14 cellular contexts compared by ENCODE assay signal in the genomic region with DNA sequence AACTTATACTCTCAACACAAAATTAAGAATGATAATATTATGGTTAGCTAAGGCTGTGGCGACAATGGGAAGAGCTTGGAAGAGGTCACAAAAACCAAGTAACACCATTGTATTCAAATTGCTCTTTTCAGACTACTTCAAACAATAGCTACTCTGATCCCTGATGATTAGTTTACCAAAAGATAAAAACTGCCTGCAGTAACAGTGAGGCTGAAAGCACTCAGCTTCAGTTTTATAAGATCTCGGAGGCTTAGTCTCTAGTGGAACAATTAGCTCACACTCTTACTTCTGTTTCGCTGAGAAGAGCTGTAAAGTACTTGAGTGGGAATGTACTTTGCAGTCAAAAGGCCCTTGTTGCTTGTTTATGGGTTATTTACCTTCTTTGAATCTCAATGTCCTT.
A peak's percentile ranks its signal among the peaks of the same experiment; 100 is the strongest.
DNase-seq lines count a peak whose midpoint lies in the region; ATAC-seq, FAIRE-seq and TF ChIP-seq lines count a peak whose summit lies in the region.
"Had no signal": no experiment of that assay in that cellular context is flagged by ENCODE, and none has a peak within 500 bp of the region (broad histone marks: within the 10 kb centered on the region; RNA-seq: fewer than 3 reads in every experiment).

No MANE protein-coding gene starts in this region.

- H3K79me2 ChIP-seq in Loucy (ENCODE audit: insufficient read depth, low read length): no peaks in the 10 kb centered on the region
- no peaks in the 10 kb centered on the region for H3K79me2 ChIP-seq in mesendoderm (ENCODE audit: control insufficient read depth, insufficient read depth, low read length)

- DNase-seq in Ammon's horn (ENCODE audit: low spot score): peak; percentile 16
- peak; percentile 12 for DNase-seq in NCI-H345 treated with DMSO at 0.1 percent for 48 hours (lab: John Stamatoyannopoulos, UW; ENCODE audit: unreplicated experiment)
- peak; percentile 86 for DNase-seq in mesendoderm
- DNase-seq in small intestine: no peak
- no peak for DNase-seq in activated CD8-positive, alpha-beta memory T cell treated with anti-CD3 and anti-CD28 coated beads for 24 hours
- DNase-seq: EL, HCEC 1CT, Karpas-422, NCI-H2081, SW 1271 had no signal

- H3K4me3 ChIP-seq in Loucy (ENCODE audit: low read length, poor library complexity, severe bottlenecking) (no peak overlapping the region), mesendoderm (ENCODE audit: low read length) (no peak overlapping the region), small intestine (ENCODE audit: low read depth in 1 of 2, low read length in 2 of 2) (no peak overlapping the region)
- H3K4me3 ChIP-seq: BLaER1, SJSA1 had no signal

- H3K36me3 ChIP-seq in Loucy (ENCODE audit: insufficient read depth, low read length) (no peaks in the 10 kb centered on the region), mesendoderm (ENCODE audit: control insufficient read depth, insufficient read depth, low read length) (no peaks in the 10 kb centered on the region), small intestine (ENCODE audit: control insufficient read depth in 2 of 2, insufficient read depth in 2 of 2, low read length in 2 of 2) (no peaks in the 10 kb centered on the region)
- H3K36me3 ChIP-seq: BLaER1, SJSA1 had no signal

- H3K9me3 ChIP-seq in Loucy (ENCODE audit: insufficient read depth, low read depth, low read length) (no peaks in the 10 kb centered on the region), small intestine (ENCODE audit: control insufficient read depth, low read depth) (no peaks in the 10 kb centered on the region)
- H3K9me3 ChIP-seq: BLaER1, SJSA1 had no signal

- H3K9me2 ChIP-seq in Loucy (replicated peaks; ENCODE audit: low read depth, low read length): no peaks in the 10 kb centered on the region

- no peak overlapping the region for H3K27ac ChIP-seq in mesendoderm (ENCODE audit: low read depth, low read length)
- H3K27ac ChIP-seq in small intestine (ENCODE audit: low read depth in 1 of 2, low read length in 1 of 2): no peak overlapping the region
- H3K27ac ChIP-seq: BLaER1, SJSA1 had no signal

- H4K5ac ChIP-seq in mesendoderm (ENCODE audit: low read length): no peak overlapping the region

- no peaks in the 10 kb centered on the region for H3K79me1 ChIP-seq in mesendoderm (ENCODE audit: low read length)

- H4K8ac ChIP-seq in mesendoderm (ENCODE audit: low read depth, low read length): no peak overlapping the region

- H3K4me2 ChIP-seq in Loucy (ENCODE audit: low read depth, low read length, poor library complexity, severe bottlenecking) (no peak overlapping the region), mesendoderm (ENCODE audit: low read length) (no peak overlapping the region)
- H3K4me2 ChIP-seq: BLaER1 had no signal

- no peak for TF ChIP-seq CTCF in Loucy (conservative IDR thresholded peaks at IDR 0.05; ENCODE audit: low read length)

- H3K18ac ChIP-seq in mesendoderm (ENCODE audit: low read length): no peak overlapping the region

- H3K4ac ChIP-seq in mesendoderm (ENCODE audit: low read depth, low read length): no peak overlapping the region

- no peak for ATAC-seq in GM21447 (IDR thresholded peaks at IDR 0.05; ENCODE audit: unreplicated experiment)

- H2BK5ac ChIP-seq in mesendoderm (ENCODE audit: low read length): no peak overlapping the region

- H2BK120ac ChIP-seq in mesendoderm (ENCODE audit: low read depth, low read length): no peak overlapping the region

- no peak overlapping the region for H3K56ac ChIP-seq in mesendoderm (ENCODE audit: low read length)

- H4K20me1 ChIP-seq in Loucy (ENCODE audit: insufficient read depth, low read length, poor library complexity, severe bottlenecking): no peaks in the 10 kb centered on the region
- H4K20me1 ChIP-seq: BLaER1 had no signal

- no peak overlapping the region for H2AK5ac ChIP-seq in mesendoderm (ENCODE audit: low read length)

- H2BK15ac ChIP-seq in mesendoderm (replicated peaks; ENCODE audit: low read depth): no peak overlapping the region

- H3K9ac ChIP-seq in Loucy (ENCODE audit: low read depth, low read length, poor library complexity, severe bottlenecking): no peak overlapping the region
- H3K9ac ChIP-seq in mesendoderm (ENCODE audit: low read length): no peak overlapping the region
- H3K9ac ChIP-seq: BLaER1 had no signal

- no peak for FAIRE-seq in small intestine (lab: Jason Lieb, UNC)

- H2AFZ ChIP-seq in Loucy (ENCODE audit: low read length): 0 out of 2 replicates have a peak overlapping the region, but pooled peaks have one; percentile 6

- H3K4me1 ChIP-seq in Loucy (ENCODE audit: insufficient read depth, low read length, poor library complexity, severe bottlenecking) (no peaks in the 10 kb centered on the region), mesendoderm (ENCODE audit: control insufficient read depth, low read depth, low read length) (no peaks in the 10 kb centered on the region), small intestine (ENCODE audit: control insufficient read depth in 2 of 2, insufficient read depth in 1 of 2, low read depth in 1 of 2, low read length in 1 of 2) (no peaks in the 10 kb centered on the region)
- H3K4me1 ChIP-seq: BLaER1, SJSA1 had no signal

- H3K27me3 ChIP-seq in Loucy (ENCODE audit: insufficient read depth, low read length, poor library complexity, severe bottlenecking) (no peaks in the 10 kb centered on the region), mesendoderm (ENCODE audit: insufficient read depth, low read length, poor library complexity) (no peaks in the 10 kb centered on the region), small intestine (ENCODE audit: control insufficient read depth in 2 of 2, insufficient read depth in 2 of 2, low read length in 2 of 2) (no peaks in the 10 kb centered on the region)
- H3K27me3 ChIP-seq: BLaER1, SJSA1 had no signal

- no peaks in the 10 kb centered on the region for H3F3A ChIP-seq in Loucy (ENCODE audit: low read depth)

- WGBS in mesendoderm (ENCODE audit: extremely low coverage, insufficient coverage, low lambda C conversion rate): no CpG with 5 or more reads among the region's 3 CpGs
- WGBS in small intestine, 3 donors: 29 to 40% (median 33%) methylated on average over 3 of the region's 3 CpGs

- H3K23ac ChIP-seq in mesendoderm (ENCODE audit: low read length): no peak overlapping the region

Comparison
In these comparisons a context has a peak if more than half of its experiments do, and no peak if none do; other contexts are left out.
1. DNase-seq: peak in Ammon's horn (single experiment), NCI-H345 treated with DMSO at 0.1 percent for 48 hours (single experiment) and mesendoderm (single experiment); none in small intestine (single experiment) and activated CD8-positive, alpha-beta memory T cell treated with anti-CD3 and anti-CD28 coated beads for 24 hours (single experiment).